Comparison of ENCODE assay signal across 4 cellular contexts in genomic region chr5:172197775-172198174, GRCh38. TPM values are rescaled to one million over a fixed set of nuclear protein-coding genes. Genes with fewer than 3 reads are reported as not detected.
"Had no signal": no experiment of that assay in that cellular context is flagged by ENCODE, and none has a peak within 500 bp of the region (broad histone marks: within the 10 kb centered on the region; RNA-seq: fewer than 3 reads in every experiment).

No MANE protein-coding gene starts in this region.

RNA-seq across cellular contexts. Expression of gene EFCAB9, which starts 3.8 kb away (rescaled TPM):
- total RNA-seq: GM23338, H4, H7, HT-29 had no signal
- polyA plus RNA-seq: GM23338 had no signal
